ENCODE assay signal across 23 cellular contexts in the genomic region with DNA sequence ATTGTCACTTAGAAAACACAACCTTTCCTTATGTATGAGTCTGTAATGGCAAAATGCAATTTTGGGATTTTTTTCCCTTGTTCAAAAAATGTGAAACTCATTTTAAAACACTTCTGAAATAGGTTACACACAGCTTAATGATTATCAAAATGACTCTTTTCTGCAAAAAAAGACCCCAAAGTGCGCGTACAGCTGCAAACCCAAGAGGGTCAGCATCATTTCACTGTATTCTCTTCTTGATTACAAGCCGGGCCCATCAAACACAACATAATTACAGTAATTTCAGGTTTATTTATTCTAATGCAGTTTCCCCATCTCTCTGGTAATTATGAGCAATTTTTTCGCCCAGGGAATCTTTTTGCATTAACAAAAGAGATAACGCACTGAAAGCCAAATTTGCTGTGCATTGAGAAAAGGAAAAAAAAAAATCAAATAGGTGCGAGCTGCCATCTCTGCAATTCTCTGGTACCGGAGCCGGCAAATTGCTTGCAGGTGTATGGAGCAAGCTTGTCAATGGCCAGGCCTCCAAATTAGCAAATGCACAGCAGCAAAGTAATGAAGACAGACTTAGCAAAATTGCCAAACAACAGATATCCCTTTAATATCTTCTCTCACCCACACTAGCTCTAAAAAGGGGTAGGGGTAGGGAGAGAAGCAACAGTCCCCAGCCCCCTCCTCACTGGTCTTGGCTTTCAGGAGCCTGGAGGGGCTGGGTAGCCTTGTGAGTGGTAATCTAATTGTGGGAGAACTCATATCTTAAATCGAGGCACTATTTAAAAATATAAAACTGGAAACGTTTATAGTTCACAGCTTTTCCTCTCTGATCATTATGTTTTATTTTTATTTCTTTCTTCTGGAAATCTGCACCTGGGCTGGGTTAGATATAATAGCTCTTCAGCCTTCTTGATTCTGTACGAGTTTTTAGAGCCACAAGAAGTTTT. TPM values are rescaled to one million over a fixed set of nuclear protein-coding genes. Genes with fewer than 3 reads are reported as not detected.
A peak's percentile ranks its signal among the peaks of the same experiment; 100 is the strongest.
DNase-seq lines count a peak whose midpoint lies in the region; ATAC-seq and TF ChIP-seq lines count a peak whose summit lies in the region.
"Had no signal": no experiment of that assay in that cellular context is flagged by ENCODE, and none has a peak within 500 bp of the region (broad histone marks: within the 10 kb centered on the region; RNA-seq: fewer than 3 reads in every experiment).

No MANE protein-coding gene starts in this region.

- peak overlapping the region; percentile 2 for H3K4me3 Mint-ChIP-seq in CD4-positive, alpha-beta T cell
- H3K4me3 Mint-ChIP-seq in progenitor cell of endocrine pancreas (ENCODE audit: low read depth) = no peak overlapping the region
- H3K4me3 Mint-ChIP-seq: B cell; natural killer cell treated with Interleukin-12 subunit alpha and Interleukin-12 subunit beta and Interleukin-15 and Interleukin-18, amount 100 ng/mL, for 72 hours had no signal

- H3K27ac Mint-ChIP-seq in CD4-positive, alpha-beta T cell = peak overlapping the region; percentile 19
- H3K27ac Mint-ChIP-seq in progenitor cell of endocrine pancreas = no peak overlapping the region
- H3K27ac Mint-ChIP-seq: B cell had no signal

- H3K36me3 Mint-ChIP-seq in CD4-positive, alpha-beta T cell (ENCODE audit: low read depth) = peaks cover 8% of the 10 kb centered on the region
- H3K36me3 Mint-ChIP-seq in progenitor cell of endocrine pancreas (ENCODE audit: insufficient read depth) = no peaks in the 10 kb centered on the region

- no peak for TF ChIP-seq CTCF in CD4-positive, alpha-beta T cell (IDR thresholded peaks at IDR 0.05)
- no peak for TF ChIP-seq CTCF in GM13977 (IDR thresholded peaks at IDR 0.05; ENCODE audit: extremely low read depth, insufficient read depth, missing control alignments)
- no peak for TF ChIP-seq CTCF in progenitor cell of endocrine pancreas (IDR thresholded peaks at IDR 0.05; ENCODE audit: unreplicated experiment)

- DNase-seq in CD4-positive, alpha-beta T cell = no peak
- DNase-seq in GM13977 (ENCODE audit: low spot score) = peak; percentile 20
- peak; percentile 84 to 96 for DNase-seq in NCI-H2081 (lab: John Stamatoyannopoulos, UW)
- DNase-seq in fibroblast of gingiva (ENCODE audit: low read depth) = peak; percentile 46
- DNase-seq in Right ventricle myocardium inferior (ENCODE audit: missing footprints) = no peak
- no peak for DNase-seq in progenitor cell of endocrine pancreas (ENCODE audit: low spot score, unreplicated experiment)
- DNase-seq: activated CD4-positive, CD25-positive, alpha-beta regulatory T cell treated with anti-CD3 and anti-CD28 coated beads, Interleukin-2, amount 50 U/mL, for 72 hours; activated effector memory CD4-positive, alpha-beta T cell treated with Interleukin-2 at 50 U/mL for 16 hours; amygdala; MM.1S; NCI-H2029 treated with DMSO at 0.1 percent for 48 hours; NCI-H526; SJCRH30; small intestine; stimulated activated CD4-positive, alpha-beta T cell treated with anti-CD3 and anti-CD28 coated beads, Interleukin-4, amount 100 ng/mL, for 1 hour; upper lobe of right lung had no signal

- peaks cover 9% of the 10 kb centered on the region for H3K9me3 ChIP-seq in CD4-positive, alpha-beta T cell (ENCODE audit: control insufficient read depth, low read length)
- H3K9me3 ChIP-seq: gastroesophageal sphincter, prostate gland, SJCRH30, upper lobe of right lung had no signal

- CTCF ChIA-PET in CD4-positive, alpha-beta T cell (lab: Charles Lee) = interaction anchor here (1.4 kb wide), 1 partner anchor 11 kb away, joined by 4 read pairs; a partner anchor contains a TSS

- no peaks in the 10 kb centered on the region for H3K9me3 Mint-ChIP-seq in CD4-positive, alpha-beta T cell
- H3K9me3 Mint-ChIP-seq in progenitor cell of endocrine pancreas (ENCODE audit: low read depth) = no peaks in the 10 kb centered on the region
- H3K9me3 Mint-ChIP-seq: natural killer cell treated with Interleukin-12 subunit alpha and Interleukin-12 subunit beta and Interleukin-15 and Interleukin-18, amount 100 ng/mL, for 72 hours had no signal

- intact Hi-C loops in CD4-positive, alpha-beta T cell (cut with DNase I, micrococcal nuclease) = loop anchor here in 1 of 2 experiments (10.0 kb wide), 1 partner anchor 463 kb away; a partner anchor contains a TSS
- intact Hi-C loops in Right ventricle myocardium inferior (cut with DNase I) = no loop called here

- no peak for ATAC-seq in CD4-positive, alpha-beta T cell (ENCODE audit: poor library complexity)
- ATAC-seq in Right ventricle myocardium inferior = no peak
- no peak for ATAC-seq in GM21737 (IDR thresholded peaks at IDR 0.05; ENCODE audit: unreplicated experiment)
- ATAC-seq in GM18511 (IDR thresholded peaks at IDR 0.05; ENCODE audit: unreplicated experiment) = no peak
- ATAC-seq: gastroesophageal sphincter; natural killer cell treated with Interleukin-12 subunit alpha and Interleukin-12 subunit beta and Interleukin-15 and Interleukin-18, amount 100 ng/mL, for 72 hours; upper lobe of right lung had no signal

- no peak overlapping the region for H3K27ac ChIP-seq in CD4-positive, alpha-beta T cell (ENCODE audit: low read depth, low read length)
- H3K27ac ChIP-seq: gastroesophageal sphincter, prostate gland, SJCRH30, upper lobe of right lung had no signal

- POLR2A ChIA-PET in CD4-positive, alpha-beta T cell (lab: Charles Lee) = interaction anchor here (2.5 kb wide), 1 partner anchor 10 kb away, joined by 15 read pairs; no protein-coding TSS in a partner anchor

- H3K27me3 Mint-ChIP-seq in CD4-positive, alpha-beta T cell = peaks cover 93% of the 10 kb centered on the region
- H3K27me3 Mint-ChIP-seq in progenitor cell of endocrine pancreas = peaks cover 93% of the 10 kb centered on the region

- peaks cover 97% of the 10 kb centered on the region for H3K27me3 ChIP-seq in CD4-positive, alpha-beta T cell (ENCODE audit: control insufficient read depth, insufficient read depth, low read length)
- H3K27me3 ChIP-seq: SJCRH30 had no signal

- H3K4me1 Mint-ChIP-seq in CD4-positive, alpha-beta T cell (ENCODE audit: low read depth) = peaks cover 46% of the 10 kb centered on the region
- H3K4me1 Mint-ChIP-seq in progenitor cell of endocrine pancreas (ENCODE audit: low read depth) = peaks cover 7% of the 10 kb centered on the region

- in situ Hi-C loops in GM13977 (cut with MboI; ENCODE audit: low pct_unique_long_range_greater_than_20kb, low sequenced_read_pairs, unreplicated experiment) = loop anchor here (25.0 kb wide), 1 partner anchor 280 kb away; no protein-coding TSS in a partner anchor

RNA-seq across cellular contexts. Expression of a gene that starts 6.6 kb away (rescaled TPM):
- total RNA-seq in CD4-positive, alpha-beta T cell = not detected
- total RNA-seq in Right ventricle myocardium inferior = not detected
- total RNA-seq in progenitor cell of endocrine pancreas = 1.7 and 4.1 TPM in 2 replicates
- total RNA-seq: B cell; cardiac septum; natural killer cell treated with Interleukin-12 subunit alpha and Interleukin-12 subunit beta and Interleukin-15 and Interleukin-18, amount 100 ng/mL, for 72 hours; upper lobe of right lung had no signal

RNA-seq across cellular contexts. Expression of a gene that starts 10.8 kb away (rescaled TPM):
- not detected for total RNA-seq in CD4-positive, alpha-beta T cell
- not detected for total RNA-seq in Right ventricle myocardium inferior
- 1.7 and 3.4 TPM in 2 replicates for total RNA-seq in progenitor cell of endocrine pancreas
- total RNA-seq: cardiac septum, gastroesophageal sphincter, upper lobe of right lung had no signal

Comparison
In these comparisons a context has a peak if more than half of its experiments do, and no peak if none do; other contexts are left out.
1. DNase-seq: peak in GM13977 (single experiment), NCI-H2081 (2 of 2) and fibroblast of gingiva (single experiment); none in CD4-positive, alpha-beta T cell (0 of 10), Right ventricle myocardium inferior (single experiment) and progenitor cell of endocrine pancreas (single experiment).